ENCODE assay signal across 10 cellular contexts in the genomic region with DNA sequence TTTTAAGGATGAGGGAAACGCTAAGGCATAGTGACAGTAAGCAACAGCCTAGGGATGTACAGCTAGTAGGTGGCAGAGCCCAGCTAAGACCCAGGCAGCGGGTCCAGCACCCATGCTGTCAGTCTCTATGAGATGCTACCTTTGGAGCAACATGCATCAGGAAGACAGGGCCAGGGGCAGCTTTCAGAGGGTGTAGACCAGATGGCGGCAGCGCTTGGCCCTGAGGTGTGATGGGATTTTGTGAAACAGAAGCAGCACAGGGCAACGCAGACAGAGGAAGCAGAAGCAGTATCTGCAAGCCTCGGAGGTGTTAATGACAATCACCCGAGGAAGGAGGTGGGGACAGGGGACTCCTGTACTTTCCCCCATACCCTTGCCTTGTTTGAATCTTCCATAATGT.
"Had no signal": no experiment of that assay in that cellular context is flagged by ENCODE, and none has a peak within 500 bp of the region (broad histone marks: within the 10 kb centered on the region; RNA-seq: fewer than 3 reads in every experiment).

No MANE protein-coding gene starts in this region.

- H3K4me3 Mint-ChIP-seq: activated naive CD4-positive, alpha-beta T cell treated with anti-CD3 and anti-CD28 coated beads, Interleukin-2, amount 50 U/mL, for 24 hours; neural crest cell had no signal

- H3K27ac Mint-ChIP-seq: activated naive CD4-positive, alpha-beta T cell treated with anti-CD3 and anti-CD28 coated beads, Interleukin-2, amount 50 U/mL, for 24 hours had no signal

- H3K27me3 ChIP-seq: esophagus muscularis mucosa, foreskin keratinocyte, heart left ventricle, ovary, tibial artery had no signal

- H3K27ac ChIP-seq: esophagus muscularis mucosa, foreskin keratinocyte, heart left ventricle, ovary, tibial artery had no signal

- H3K9me3 Mint-ChIP-seq: activated naive CD4-positive, alpha-beta T cell treated with anti-CD3 and anti-CD28 coated beads, Interleukin-2, amount 50 U/mL, for 24 hours; neural crest cell had no signal

- H3K27me3 Mint-ChIP-seq: activated naive CD4-positive, alpha-beta T cell treated with anti-CD3 and anti-CD28 coated beads, Interleukin-2, amount 50 U/mL, for 24 hours had no signal

- H3K36me3 ChIP-seq: esophagus muscularis mucosa, heart left ventricle, ovary, tibial artery had no signal

- H3K36me3 Mint-ChIP-seq: activated naive CD4-positive, alpha-beta T cell treated with anti-CD3 and anti-CD28 coated beads, Interleukin-2, amount 50 U/mL, for 24 hours had no signal

- H3K9me3 ChIP-seq: esophagus muscularis mucosa, heart left ventricle, ovary, tibial artery had no signal

- H3K4me1 Mint-ChIP-seq: activated naive CD4-positive, alpha-beta T cell treated with anti-CD3 and anti-CD28 coated beads, Interleukin-2, amount 50 U/mL, for 24 hours had no signal

- DNase-seq: activated CD4-positive, alpha-beta T cell treated with anti-CD3 and anti-CD28 coated beads, Interleukin-2, amount 50 U/mL, for 1 hour; activated effector memory CD4-positive, alpha-beta T cell treated with Interleukin-2 at 50 U/mL for 16 hours; activated T-cell treated with anti-CD3 and anti-CD28 coated beads, Interleukin-2, amount 50 U/mL, for 1 hour had no signal

- H3K4me1 ChIP-seq: esophagus muscularis mucosa had no signal

- H3K4me3 ChIP-seq: esophagus muscularis mucosa, heart left ventricle, ovary, tibial artery had no signal
